In genomic region chrX:119784747-119785446, GRCh38 we compare ENCODE assay signal across 8 cellular contexts. TPM values are rescaled to one million over a fixed set of nuclear protein-coding genes. Genes with fewer than 3 reads are reported as not detected.
DNase-seq lines count a peak whose midpoint lies in the region; ATAC-seq, FAIRE-seq and TF ChIP-seq lines count a peak whose summit lies in the region.

No MANE protein-coding gene starts in this region.

- TF ChIP-seq RAD21 in H1 (IDR thresholded peaks at IDR 0.05 in 1 of 2, conservative IDR thresholded peaks at IDR 0.05 in 1 of 2; ENCODE audit: low read depth in 2 of 2, low read length in 2 of 2), result peak; percentile 9 to 33; a peak in 3 of 4 replicates

- no peak overlapping the region for H3K23ac ChIP-seq in H1 (ENCODE audit: insufficient read length)

- H2BK12ac ChIP-seq in H1 (ENCODE audit: low read depth, low read length), result no peak overlapping the region

- 87% methylated on average over 14 of the region's 14 CpGs; no CpG with 5 or more reads in 1 of the 2 experiments for WGBS in H1 (ENCODE audit: extremely low coverage in 1 of 2, insufficient coverage in 1 of 2, insufficient read length in 1 of 2, insufficient replicate concordance in 2 of 2, low coverage in 1 of 2, low lambda C conversion rate in 2 of 2, missing lambda C conversion rate in 1 of 2), 2 experiments

- no peaks in the 10 kb centered on the region for H3K27me3 Mint-ChIP-seq in activated CD4-positive, alpha-beta T cell treated with anti-CD3 and anti-CD28 coated beads for 36 hours

- no peak overlapping the region for H2BK20ac ChIP-seq in H1 (ENCODE audit: low read length)

- peaks cover 25% of the 10 kb centered on the region for H3K4me1 Mint-ChIP-seq in activated CD4-positive, alpha-beta T cell treated with anti-CD3 and anti-CD28 coated beads for 36 hours

- no peak overlapping the region for H2AFZ ChIP-seq in H1 (ENCODE audit: low read length)

- H4K5ac ChIP-seq in H1 (ENCODE audit: insufficient read length, low read depth, low read length), result no peak overlapping the region

- peak; percentile 32 to 72 (median 71); a peak in 3 of 4 replicates for TF ChIP-seq CTCF in H1 (IDR thresholded peaks at IDR 0.05; ENCODE audit: control extremely low read depth in 1 of 3, insufficient read depth in 1 of 3, low read depth in 1 of 3, low read length in 3 of 3)

- peak; percentile 75 for ATAC-seq in activated CD4-positive, alpha-beta T cell treated with anti-CD3 and anti-CD28 coated beads for 36 hours

- peaks cover 4 to 42% of the 10 kb centered on the region in 2 experiments for H3K79me2 ChIP-seq in H1 (ENCODE audit: control insufficient read depth in 1 of 2, insufficient read depth in 2 of 2, low read length in 2 of 2)

- no peak overlapping the region for H4K8ac ChIP-seq in H1 (ENCODE audit: extremely low read depth, insufficient read depth, low read length)

- no peaks in the 10 kb centered on the region for H3K27me3 ChIP-seq in H1 (replicated peaks in 1 of 4; ENCODE audit: control insufficient read depth in 3 of 4, extremely low read depth in 1 of 4, insufficient read depth in 3 of 4, low read length in 3 of 4)

- H4K20me1 ChIP-seq in H1 (replicated peaks in 1 of 2; ENCODE audit: control insufficient read depth in 1 of 2, insufficient read depth in 2 of 2, low read length in 2 of 2), result peaks cover 13 to 25% of the 10 kb centered on the region in 2 experiments

- FAIRE-seq in H1 (lab: Jason Lieb, UNC), result peak; percentile 81

- POLR2A ChIA-PET in activated CD4-positive, alpha-beta T cell treated with anti-CD3 and anti-CD28 coated beads for 36 hours (lab: Charles Lee), result interaction anchor here (0.6 to 1.1 kb wide), 7 partner anchors 26 to 289 kb away, joined by 3 to 7 read pairs (median 3); partner anchors contain the start of genes NDUFA1, RNF113A and SOWAHD
- POLR2A ChIA-PET in H1 (lab: Charles Lee; ENCODE audit: partially characterized antibody), result interaction anchor here (0.8 to 1.8 kb wide), 12 partner anchors 9 to 180 kb away, joined by 3 to 9 read pairs (median 3); partner anchors contain the start of genes SOWAHD and UPF3B

- H3K36me3 Mint-ChIP-seq in activated CD4-positive, alpha-beta T cell treated with anti-CD3 and anti-CD28 coated beads for 36 hours (ENCODE audit: low read depth), result peaks cover 47% of the 10 kb centered on the region

- H2AK5ac ChIP-seq in H1 (ENCODE audit: low read depth, low read length), result no peak overlapping the region

- CTCF ChIA-PET in activated CD4-positive, alpha-beta T cell treated with anti-CD3 and anti-CD28 coated beads for 36 hours (lab: Charles Lee), result interaction anchor here (0.6 to 1.8 kb wide), 10 partner anchors 8 to 512 kb away, joined by 3 to 8 read pairs (median 5); partner anchors contain the start of gene SOWAHD
- CTCF ChIA-PET in H1 (lab: Charles Lee; ENCODE audit: partially characterized antibody), result interaction anchor here (0.5 to 2.1 kb wide), 9 partner anchors 10 to 182 kb away, joined by 3 to 17 read pairs (median 4); partner anchors contain the start of gene SOWAHD

- H2BK5ac ChIP-seq in H1 (ENCODE audit: low read depth, low read length), result no peak overlapping the region

- no peak for TF ChIP-seq EP300 in H1 (IDR thresholded peaks at IDR 0.05; ENCODE audit: borderline replicate concordance in 1 of 2, low read depth in 2 of 2, low read length in 2 of 2)

- no peak overlapping the region for H3K18ac ChIP-seq in H1 (ENCODE audit: extremely low read depth, low read length)

- peak; percentile 20 for DNase-seq in SKM-1 treated with dmso at 0.1 percent for 144 hours (lab: John Stamatoyannopoulos, UW; ENCODE audit: unreplicated experiment)
- DNase-seq in SKM-1 (lab: John Stamatoyannopoulos, UW; ENCODE audit: unreplicated experiment), result no peak
- DNase-seq in M059J (ENCODE audit: low read depth), result peak; percentile 42
- peak; percentile 63 for DNase-seq in activated CD4-positive, alpha-beta T cell treated with anti-CD3 and anti-CD28 coated beads for 36 hours
- DNase-seq in H1 (ENCODE audit: low read depth in 1 of 2, low spot score in 2 of 2), result peak; percentile 9 to 51
- DNase-seq in stimulated activated CD4-positive, alpha-beta T cell treated with anti-CD3 and anti-CD28 coated beads, Interleukin-12 subunit alpha, Interleukin-12 subunit beta, amount 100 ng/mL, for 48 hours (ENCODE audit: low read depth in 2 of 3, low spot score in 1 of 3), result peak; percentile 27 to 58 (median 33)
- DNase-seq in DMS153 (lab: John Stamatoyannopoulos, UW), result no peak
- no peak for DNase-seq in C1 segment of cervical spinal cord (lab: John Stamatoyannopoulos, UW)

- peaks cover 0 to 69% (median 31%) of the 10 kb centered on the region in 4 experiments; a peak in 7 of 8 replicates for H3K36me3 ChIP-seq in H1 (ENCODE audit: control insufficient read depth in 2 of 4, insufficient read depth in 4 of 4, low read length in 3 of 4)

- H3K27ac Mint-ChIP-seq in activated CD4-positive, alpha-beta T cell treated with anti-CD3 and anti-CD28 coated beads for 36 hours, result peak overlapping the region; percentile 34

- TF ChIP-seq POLR2A in H1 (IDR thresholded peaks at IDR 0.05; ENCODE audit: control extremely low read depth in 1 of 2, low read depth in 2 of 2, low read length in 2 of 2), result peak; percentile 53 to 77

- no peak overlapping the region for H3K4me3 Mint-ChIP-seq in activated CD4-positive, alpha-beta T cell treated with anti-CD3 and anti-CD28 coated beads for 36 hours

- peaks cover 0 to 3% (median 0%) of the 10 kb centered on the region in 4 experiments; a peak in 1 of 7 replicates for H3K4me1 ChIP-seq in H1 (replicated peaks in 1 of 4; ENCODE audit: control insufficient read depth in 3 of 4, insufficient read depth in 4 of 4, low read length in 3 of 4)

- H2BK120ac ChIP-seq in H1 (replicated peaks; ENCODE audit: low read depth, low read length), result no peak overlapping the region

- H3K9me3 ChIP-seq in H1 (ENCODE audit: insufficient read depth in 2 of 2, low read depth in 1 of 2, low read length in 1 of 2), result no peaks in the 10 kb centered on the region

- no peak overlapping the region for H3K56ac ChIP-seq in H1 (replicated peaks; ENCODE audit: insufficient read length, low read depth, low read length)

- no peak overlapping the region for H3K27ac ChIP-seq in H1 (ENCODE audit: low read depth, low read length)

- no peaks in the 10 kb centered on the region for H3K79me1 ChIP-seq in H1 (ENCODE audit: low read depth, low read length)

- no peak overlapping the region for H3K14ac ChIP-seq in H1 (ENCODE audit: insufficient read length)

- no peak overlapping the region for H2BK15ac ChIP-seq in H1 (ENCODE audit: low read length)

- H3K23me2 ChIP-seq in H1 (ENCODE audit: low read depth, low read length), result no peaks in the 10 kb centered on the region; the same call in 1 of the 2 replicates

- H3K9ac ChIP-seq in H1 (replicated peaks in 1 of 4; ENCODE audit: extremely low read depth in 1 of 4, low read depth in 3 of 4, low read length in 3 of 4), result no peak overlapping the region

- H3K9me3 Mint-ChIP-seq in activated CD4-positive, alpha-beta T cell treated with anti-CD3 and anti-CD28 coated beads for 36 hours (ENCODE audit: low read depth), result no peaks in the 10 kb centered on the region

- intact Hi-C loops in activated CD4-positive, alpha-beta T cell treated with anti-CD3 and anti-CD28 coated beads for 36 hours (cut with DNase I, micrococcal nuclease), result loop anchor here in 1 of 2 experiments (2.0 kb wide), 1 partner anchor 268 kb away; no protein-coding TSS in a partner anchor

- H3K4ac ChIP-seq in H1 (replicated peaks; ENCODE audit: insufficient read length, low read depth, low read length), result no peak overlapping the region

- H4K91ac ChIP-seq in H1 (replicated peaks; ENCODE audit: insufficient read length, low read length), result no peak overlapping the region

- no peak overlapping the region for H3K4me2 ChIP-seq in H1 (ENCODE audit: insufficient read depth in 1 of 2, low read depth in 2 of 2, low read length in 2 of 2)

- no peak overlapping the region for H3K4me3 ChIP-seq in H1 (ENCODE audit: extremely low read depth in 1 of 4, insufficient read depth in 2 of 4, low read depth in 3 of 4, low read length in 4 of 4)

TF ChIP-seq in H1, 55 proteins besides CTCF, POLR2A, EP300 and RAD21:
- TF ChIP-seq TAF7 (optimal IDR thresholded peaks at IDR 0.05; ENCODE audit: borderline replicate concordance, low read depth, low read length), result no peak
- TF ChIP-seq MAFK (IDR thresholded peaks at IDR 0.05; ENCODE audit: low read depth, low read length), result no peak
- peak; percentile 87 for TF ChIP-seq POLR2AphosphoS5 (IDR thresholded peaks at IDR 0.05; ENCODE audit: low read depth, low read length)

RNA-seq across cellular contexts. Expression of gene RPL39, which starts 6.5 kb away (rescaled TPM):
- total RNA-seq in M059J (2014; rRNA removed; shearing (Covaris generic)), result 4,086 and 14,063 TPM in 2 replicates
- total RNA-seq in activated CD4-positive, alpha-beta T cell treated with anti-CD3 and anti-CD28 coated beads for 36 hours, result 1,000 to 10,000 TPM; 1,382 to 2,556 TPM
- 1,901 and 1,942 TPM in 2 replicates for total RNA-seq in H1 (2021; fragmentation: NEBNext Ultra II Directional; extraction: Animal tissue kit (Norgen Biotek cat#: 25700))
- 1,054 and 2,394 TPM in 2 replicates for polyA plus RNA-seq in H1 (2011; rRNA removed)
- 2,063 TPM for polyA plus RNA-seq in H1 (2011; cell fraction: cytosol; rRNA removed)
- polyA plus RNA-seq in H1 (2011; cell fraction: nucleus; rRNA removed), result 385 TPM
- polyA plus RNA-seq in H1 (2012, experiment 1 of 2), result 3,116 to 6,113 TPM (median 4,366 TPM) in 4 replicates
- polyA plus RNA-seq in H1 (2012, experiment 2 of 2), result 4,914 TPM
- polyA plus RNA-seq in H1 (2013, experiment 1 of 2), result 7,569 TPM
- polyA plus RNA-seq in H1 (2013, experiment 2 of 2), result 7,757 TPM
- polyA minus RNA-seq in H1 (2011; rRNA and poly(A)+ RNA removed), result 364 and 530 TPM in 2 replicates
- polyA minus RNA-seq in H1 (2011; cell fraction: cytosol; rRNA and poly(A)+ RNA removed), result 173 TPM
- polyA minus RNA-seq in H1 (2011; cell fraction: nucleus; rRNA and poly(A)+ RNA removed), result 243 TPM

RNA-seq across cellular contexts. Expression of gene SOWAHD, which starts 26.5 kb away (rescaled TPM):
- 1.8 and 3.0 TPM in 2 replicates for total RNA-seq in M059J (2014; rRNA removed; shearing (Covaris generic))
- total RNA-seq in activated CD4-positive, alpha-beta T cell treated with anti-CD3 and anti-CD28 coated beads for 36 hours, result under 1 TPM; 0.11 to 0.30 TPM
- total RNA-seq in H1 (2021; fragmentation: NEBNext Ultra II Directional; extraction: Animal tissue kit (Norgen Biotek cat#: 25700)), result 1.7 and 1.8 TPM in 2 replicates
- 2.6 and 2.9 TPM in 2 replicates for polyA plus RNA-seq in H1 (2011; rRNA removed)
- 3.1 TPM for polyA plus RNA-seq in H1 (2011; cell fraction: cytosol; rRNA removed)
- 1.7 TPM for polyA plus RNA-seq in H1 (2011; cell fraction: nucleus; rRNA removed)
- polyA plus RNA-seq in H1 (2012, experiment 1 of 2), result 0.81 to 3.2 TPM (median 2.1 TPM) in 4 replicates
- polyA plus RNA-seq in H1 (2012, experiment 2 of 2), result 2.1 TPM
- 1.1 TPM for polyA plus RNA-seq in H1 (2013, experiment 1 of 2)
- polyA plus RNA-seq in H1 (2013, experiment 2 of 2), result 0.85 TPM
- 0.29 and 0.47 TPM in 2 replicates for polyA minus RNA-seq in H1 (2011; rRNA and poly(A)+ RNA removed)
- polyA minus RNA-seq in H1 (2011; cell fraction: cytosol; rRNA and poly(A)+ RNA removed), result 1.7 TPM
- 1.5 TPM for polyA minus RNA-seq in H1 (2011; cell fraction: nucleus; rRNA and poly(A)+ RNA removed)

Comparison
In these comparisons a context has a peak if more than half of its experiments do, and no peak if none do; other contexts are left out.
1. DNase-seq: peak in SKM-1 treated with dmso at 0.1 percent for 144 hours (single experiment), M059J (single experiment), activated CD4-positive, alpha-beta T cell treated with anti-CD3 and anti-CD28 coated beads for 36 hours (single experiment), H1 (2 of 2) and stimulated activated CD4-positive, alpha-beta T cell treated with anti-CD3 and anti-CD28 coated beads, Interleukin-12 subunit alpha, Interleukin-12 subunit beta, amount 100 ng/mL, for 48 hours (3 of 3); none in SKM-1 (single experiment), DMS153 (single experiment) and C1 segment of cervical spinal cord (0 of 14).